20 cellular contexts compared by ENCODE assay signal in the genomic region with DNA sequence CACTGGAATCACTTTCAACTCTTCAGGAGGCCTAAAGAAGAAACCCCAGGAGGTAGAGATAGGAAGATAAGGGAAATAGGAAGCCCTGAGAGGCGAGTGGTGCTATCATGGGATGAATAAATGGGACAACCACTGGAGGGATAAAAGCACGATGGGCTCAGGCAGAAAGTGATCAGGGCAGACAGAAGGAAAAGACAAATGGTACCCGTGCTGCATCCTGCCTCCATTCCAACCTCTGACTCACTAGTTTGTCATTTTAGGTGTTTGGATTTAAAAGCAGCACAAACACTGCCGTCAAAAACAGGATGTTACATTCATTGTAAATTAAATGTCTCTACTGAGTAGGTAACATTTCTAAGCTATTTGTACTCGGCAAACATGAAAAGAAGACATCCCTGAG.
A peak's percentile ranks its signal among the peaks of the same experiment; 100 is the strongest.
DNase-seq lines count a peak whose midpoint lies in the region; ATAC-seq, FAIRE-seq and TF ChIP-seq lines count a peak whose summit lies in the region.
"Had no signal": no experiment of that assay in that cellular context is flagged by ENCODE, and none has a peak within 500 bp of the region (broad histone marks: within the 10 kb centered on the region; RNA-seq: fewer than 3 reads in every experiment).

No MANE protein-coding gene starts in this region.

- POLR2A ChIA-PET in IMR-90 (lab: Charles Lee; ENCODE audit: unreplicated experiment), result no interaction called here

- no TSS peak for BruUV-seq in IMR-90 (replicated peaks; lab: Mats Ljungman, UMichigan)

- no peaks in the 10 kb centered on the region for H3K9me1 ChIP-seq in IMR-90 (ENCODE audit: insufficient read depth, low read length)

- no peak overlapping the region for H3K4me3 Mint-ChIP-seq in astrocyte (ENCODE audit: unreplicated experiment)
- H3K4me3 Mint-ChIP-seq: activated T-helper 17 cell treated with anti-CD3 and anti-CD28 coated beads, Interleukin-2, amount 50 U/mL, for 72 hours; CD8-positive, alpha-beta memory T cell; natural killer cell had no signal

- H2BK20ac ChIP-seq in IMR-90 (ENCODE audit: low read depth, low read length), result peak overlapping the region; percentile 81

- H3K4ac ChIP-seq in IMR-90 (ENCODE audit: low read depth, low read length), result peak overlapping the region; percentile 29; the same call in 1 of the 2 replicates

- H3K36me3 Mint-ChIP-seq in astrocyte (ENCODE audit: low read depth, unreplicated experiment), result no peaks in the 10 kb centered on the region
- H3K36me3 Mint-ChIP-seq: CD8-positive, alpha-beta memory T cell; natural killer cell had no signal

- H4K8ac ChIP-seq in IMR-90 (ENCODE audit: low read depth in 2 of 2, low read length in 2 of 2), result peak overlapping the region; percentile 1 to 16; a peak in 2 of 4 replicates

- ATAC-seq in IMR-90 (ENCODE audit: low read depth), result peak; percentile 29; the same call in 1 of the 2 replicates
- ATAC-seq in HG02885 (IDR thresholded peaks at IDR 0.05; ENCODE audit: poor library complexity, unreplicated experiment), result no peak
- no peak for ATAC-seq in HG02678 (IDR thresholded peaks at IDR 0.05; ENCODE audit: unreplicated experiment)
- ATAC-seq in Right ventricle myocardium superior (ENCODE audit: poor library complexity), result no peak
- ATAC-seq: activated T-helper 17 cell treated with anti-CD3 and anti-CD28 coated beads, Interleukin-2, amount 50 U/mL, for 72 hours; natural killer cell had no signal

- H3K56ac ChIP-seq in IMR-90 (ENCODE audit: extremely low read depth, insufficient read depth, low read length), result 0 out of 2 replicates have a peak overlapping the region, but pooled peaks have one; percentile 16

- no peak for TF ChIP-seq POLR2A in IMR-90 (IDR thresholded peaks at IDR 0.05; ENCODE audit: low read depth, low read length)

- H3K27me3 Mint-ChIP-seq in astrocyte (ENCODE audit: low read depth, unreplicated experiment), result no peaks in the 10 kb centered on the region

- H3K79me1 ChIP-seq in IMR-90 (ENCODE audit: low read depth in 1 of 2, low read length in 2 of 2), result no peaks in the 10 kb centered on the region

- peak; percentile 65 for FAIRE-seq in astrocyte (lab: Jason Lieb, UNC)
- FAIRE-seq: GM18507, GM19239 had no signal

- H2AK9ac ChIP-seq in IMR-90 (replicated peaks; ENCODE audit: low read depth, low read length, poor library complexity), result no peak overlapping the region

- peak overlapping the region; percentile 78 for H2BK120ac ChIP-seq in IMR-90 (ENCODE audit: low read depth, low read length)

- in situ Hi-C loops in IMR-90 (cut with MboI; ENCODE audit: low sequenced_read_pairs), result no loop called here

- H3K9ac ChIP-seq in IMR-90 (ENCODE audit: low read depth, low read length) (no peak overlapping the region), astrocyte (ENCODE audit: low read length) (no peak overlapping the region)

- no peaks in the 10 kb centered on the region for H3K9me3 Mint-ChIP-seq in astrocyte (ENCODE audit: unreplicated experiment)
- H3K9me3 Mint-ChIP-seq: activated T-helper 17 cell treated with anti-CD3 and anti-CD28 coated beads, Interleukin-2, amount 50 U/mL, for 72 hours; CD8-positive, alpha-beta memory T cell had no signal

- H3K79me2 ChIP-seq in astrocyte (ENCODE audit: insufficient read depth, low read length), result no peaks in the 10 kb centered on the region

- dilution Hi-C loops in IMR-90 (cut with HindIII; ENCODE audit: low sequenced_read_pairs, unreplicated experiment), result no loop called here

- peak overlapping the region; percentile 26; the same call in 1 of the 2 replicates for H4K91ac ChIP-seq in IMR-90 (ENCODE audit: insufficient read depth, low read depth, low read length)

- H3K4me3 ChIP-seq in IMR-90 (ENCODE audit: insufficient read depth, low read depth, low read length) (no peak overlapping the region), astrocyte (ENCODE audit: insufficient read depth, low read depth, low read length) (no peak overlapping the region)
- H3K4me3 ChIP-seq: adrenal gland, esophagus muscularis mucosa, suprapubic skin had no signal

- H3K14ac ChIP-seq in IMR-90 (replicated peaks; ENCODE audit: low read depth, low read length), result no peak overlapping the region; the same call in none of the 2 replicates

- no peaks in the 10 kb centered on the region for H4K20me1 ChIP-seq in IMR-90 (ENCODE audit: insufficient read depth, low read length)
- no peaks in the 10 kb centered on the region for H4K20me1 ChIP-seq in astrocyte (ENCODE audit: insufficient read depth, low read length)

- H4K5ac ChIP-seq in IMR-90 (ENCODE audit: low read depth, low read length), result no peak overlapping the region

- H3K27me3 ChIP-seq in IMR-90 (ENCODE audit: control insufficient read depth, insufficient read depth, low read length) (no peaks in the 10 kb centered on the region), astrocyte (ENCODE audit: insufficient read depth, low read length) (no peaks in the 10 kb centered on the region)
- H3K27me3 ChIP-seq: adrenal gland, esophagus muscularis mucosa, suprapubic skin had no signal

- no peak overlapping the region for H2AK5ac ChIP-seq in IMR-90 (ENCODE audit: low read depth, low read length)

- H3K4me2 ChIP-seq in IMR-90 (ENCODE audit: low read depth, low read length), result peak overlapping the region; percentile 25; the same call in 1 of the 2 replicates
- peak overlapping the region; percentile 55 for H3K4me2 ChIP-seq in astrocyte (ENCODE audit: low read length)

- H3K27ac ChIP-seq in IMR-90 (ENCODE audit: insufficient read depth, low read length), result no peak overlapping the region
- no peak overlapping the region for H3K27ac ChIP-seq in astrocyte (ENCODE audit: low read depth, low read length)
- H3K27ac ChIP-seq: adrenal gland, esophagus muscularis mucosa, suprapubic skin had no signal

- WGBS in IMR-90 (ENCODE audit: extremely low coverage in 2 of 2, insufficient read length in 1 of 2), 2 experiments, result no CpG with 5 or more reads among the region's 5 CpGs

- no peak for TF ChIP-seq CTCF in IMR-90 (conservative IDR thresholded peaks at IDR 0.05; ENCODE audit: low read depth, low read length)
- TF ChIP-seq CTCF in astrocyte (IDR thresholded peaks at IDR 0.05; ENCODE audit: insufficient read depth, low read depth, low read length), result no peak

- peak overlapping the region; percentile 59; the same call in 1 of the 3 replicates for H2BK15ac ChIP-seq in IMR-90 (ENCODE audit: low read depth, low read length)

- H3K4me1 Mint-ChIP-seq in astrocyte (ENCODE audit: low read depth, unreplicated experiment), result peaks cover 24% of the 10 kb centered on the region
- H3K4me1 Mint-ChIP-seq: activated T-helper 17 cell treated with anti-CD3 and anti-CD28 coated beads, Interleukin-2, amount 50 U/mL, for 72 hours; CD8-positive, alpha-beta memory T cell; natural killer cell had no signal

- H3K36me3 ChIP-seq in IMR-90 (ENCODE audit: control insufficient read depth, insufficient read depth, low read length), result no peaks in the 10 kb centered on the region
- no peaks in the 10 kb centered on the region for H3K36me3 ChIP-seq in astrocyte (ENCODE audit: insufficient read depth, low read length)
- H3K36me3 ChIP-seq: adrenal gland, esophagus muscularis mucosa, suprapubic skin had no signal

- H3K4me1 ChIP-seq in IMR-90 (ENCODE audit: control insufficient read depth, insufficient read depth, low read length) (peaks cover 2% of the 10 kb centered on the region; the same call in 1 of the 2 replicates), astrocyte (ENCODE audit: insufficient read depth, low read length) (peaks cover 20% of the 10 kb centered on the region)
- H3K4me1 ChIP-seq: adrenal gland, esophagus muscularis mucosa, suprapubic skin had no signal

- H3K23ac ChIP-seq in IMR-90 (ENCODE audit: low read depth, low read length), result peak overlapping the region; percentile 27; the same call in 1 of the 2 replicates

- TF ChIP-seq RAD21 in IMR-90 (IDR thresholded peaks at IDR 0.05; ENCODE audit: low read length), result no peak

- peak overlapping the region; percentile 0; the same call in 1 of the 2 replicates for H3K18ac ChIP-seq in IMR-90 (ENCODE audit: low read depth, low read length)

- H3K9me3 ChIP-seq in IMR-90 (ENCODE audit: control insufficient read depth, insufficient read depth, low read length), result no peaks in the 10 kb centered on the region
- no peaks in the 10 kb centered on the region for H3K9me3 ChIP-seq in astrocyte (ENCODE audit: insufficient read depth, low read depth, low read length)
- H3K9me3 ChIP-seq: adrenal gland, esophagus muscularis mucosa, suprapubic skin had no signal

- H2BK5ac ChIP-seq in IMR-90 (ENCODE audit: low read depth, low read length, poor library complexity, severe bottlenecking), result peak overlapping the region; percentile 38

- peak; percentile 4 for DNase-seq in DMS53 treated with DMSO at 0.1 percent for 48 hours (lab: John Stamatoyannopoulos, UW; ENCODE audit: unreplicated experiment)
- peak; percentile 40 for DNase-seq in IMR-90
- peak; percentile 47 for DNase-seq in astrocyte (ENCODE audit: low read depth)
- DNase-seq in islet precursor cell, result peak; percentile 93
- DNase-seq in activated CD4-positive, CD25-positive, alpha-beta regulatory T cell treated with anti-CD3 and anti-CD28 coated beads, Interleukin-2, amount 50 U/mL, for 72 hours, result no peak
- DNase-seq in Right ventricle myocardium superior, result no peak
- DNase-seq: adrenal gland; CD8-positive, alpha-beta memory T cell; hippocampal formation; natural killer cell; NCI-H1105 treated with DMSO at 0.1 percent for 48 hours; NK-92 treated with Interleukin-12 subunit alpha and Interleukin-12 subunit beta, amount 100 ng/mL, for 24 hours; stimulated activated CD4-positive, alpha-beta T cell treated with anti-CD3 and anti-CD28 coated beads, Interleukin-1b, Interleukin-23, amount 100 ng/mL, for 48 hours had no signal

- H3K27ac Mint-ChIP-seq in astrocyte (ENCODE audit: unreplicated experiment), result peak overlapping the region; percentile 0
- H3K27ac Mint-ChIP-seq: activated T-helper 17 cell treated with anti-CD3 and anti-CD28 coated beads, Interleukin-2, amount 50 U/mL, for 72 hours; CD8-positive, alpha-beta memory T cell; natural killer cell had no signal

- CTCF ChIA-PET in IMR-90 (lab: Yijun Ruan, JAX), result interaction anchor here (1.0 kb wide), 1 partner anchor 39 kb away, joined by 3 read pairs; no protein-coding TSS in a partner anchor

- H2AFZ ChIP-seq in IMR-90 (replicated peaks; ENCODE audit: low read length, poor library complexity) (peak overlapping the region; percentile 71), astrocyte (ENCODE audit: low read depth, low read length) (peak overlapping the region; percentile 14)

- intact Hi-C loops in IMR-90 (cut with micrococcal nuclease) (loop anchor here (10.0 kb wide), 1 partner anchor 316 kb away; a partner anchor contains a TSS), Right ventricle myocardium superior (cut with DNase I) (no loop called here)

TF ChIP-seq in IMR-90, 13 proteins besides CTCF, POLR2A, EP300 and RAD21 (continues in another document):
- TF ChIP-seq RCOR1 (IDR thresholded peaks at IDR 0.05; ENCODE audit: insufficient replicate concordance, low read length) (no peak), FOS (IDR thresholded peaks at IDR 0.05; ENCODE audit: low read depth, low read length) (no peak)

Comparison
In these comparisons a context has a peak if more than half of its experiments do, and no peak if none do; other contexts are left out.
1. DNase-seq: peak in DMS53 treated with DMSO at 0.1 percent for 48 hours (single experiment), IMR-90 (single experiment), astrocyte (single experiment) and islet precursor cell (single experiment); none in activated CD4-positive, CD25-positive, alpha-beta regulatory T cell treated with anti-CD3 and anti-CD28 coated beads, Interleukin-2, amount 50 U/mL, for 72 hours (single experiment) and Right ventricle myocardium superior (single experiment).